12 cellular contexts compared by ENCODE assay signal in genomic region chr2:236711440-236711839, GRCh38.
DNase-seq lines count a peak whose midpoint lies in the region; ATAC-seq, FAIRE-seq and TF ChIP-seq lines count a peak whose summit lies in the region.
"Had no signal": no experiment of that assay in that cellular context is flagged by ENCODE, and none has a peak within 500 bp of the region (broad histone marks: within the 10 kb centered on the region; RNA-seq: fewer than 3 reads in every experiment).

No MANE protein-coding gene starts in this region.

- DNase-seq in GM04504 (ENCODE audit: low read depth), result peak; percentile 24
- DNase-seq in NOMO-1 treated with DMSO at 0.1 percent for 48 hours (lab: John Stamatoyannopoulos, UW; ENCODE audit: unreplicated experiment), result peak; percentile 67
- DNase-seq in fibroblast of mammary gland (ENCODE audit: low read depth), result peak; percentile 77
- peak; percentile 23 for DNase-seq in renal cortical epithelial cell (ENCODE audit: low read depth)
- no peak for DNase-seq in GM19239 (ENCODE audit: insufficient read length, low spot score)
- DNase-seq in midbrain (lab: John Stamatoyannopoulos, UW), result no peak
- DNase-seq: activated B cell treated with CpG ODN at 0.5 μM for 24 hours, brain microvascular endothelial cell, DMS 273 treated with DMSO at 0.1 percent for 48 hours had no signal

- no peak for TF ChIP-seq CTCF in fibroblast of mammary gland (conservative IDR thresholded peaks at IDR 0.05; ENCODE audit: control insufficient read depth, insufficient read depth, low read depth, low read length)

- no peak for FAIRE-seq in GM19239 (lab: Jason Lieb, UNC)

- ATAC-seq in HG03045 (IDR thresholded peaks at IDR 0.05; ENCODE audit: unreplicated experiment), result no peak
- ATAC-seq in HG03108 (IDR thresholded peaks at IDR 0.05; ENCODE audit: unreplicated experiment), result no peak

- no peak overlapping the region for H3K4me3 ChIP-seq in fibroblast of mammary gland (ENCODE audit: control insufficient read depth, low read depth, low read length)
- H3K4me3 ChIP-seq: tibial nerve had no signal

Comparison
In these comparisons a context has a peak if more than half of its experiments do, and no peak if none do; other contexts are left out.
1. DNase-seq: peak in GM04504 (single experiment), NOMO-1 treated with DMSO at 0.1 percent for 48 hours (single experiment), fibroblast of mammary gland (single experiment) and renal cortical epithelial cell (single experiment); none in GM19239 (single experiment) and midbrain (single experiment).